Comparison of ENCODE assay signal across 25 cellular contexts in genomic region chr13:61795580-61795979, GRCh38.
A peak's percentile ranks its signal among the peaks of the same experiment; 100 is the strongest.
DNase-seq lines count a peak whose midpoint lies in the region; ATAC-seq and TF ChIP-seq lines count a peak whose summit lies in the region.
"Had no signal": no experiment of that assay in that cellular context is flagged by ENCODE, and none has a peak within 500 bp of the region (broad histone marks: within the 10 kb centered on the region; RNA-seq: fewer than 3 reads in every experiment).

No MANE protein-coding gene starts in this region.

- H3K36me3 ChIP-seq in mammary epithelial cell (ENCODE audit: insufficient read depth, low read length) (no peaks in the 10 kb centered on the region), body of pancreas (replicated peaks in 1 of 2; ENCODE audit: insufficient read depth in 1 of 2, low read depth in 2 of 2) (no peaks in the 10 kb centered on the region)
- H3K36me3 ChIP-seq: MG63 had no signal

- no peaks in the 10 kb centered on the region for H4K20me1 ChIP-seq in mammary epithelial cell (ENCODE audit: insufficient read depth, low read length)

- no peak for TF ChIP-seq POLR2A in body of pancreas (IDR thresholded peaks at IDR 0.05)

- dilution Hi-C loops in mammary epithelial cell (cut with HindIII; ENCODE audit: low sequenced_read_pairs): no loop called here

- H3K4me1 ChIP-seq in mammary epithelial cell (ENCODE audit: insufficient read depth, low read length) (no peaks in the 10 kb centered on the region), body of pancreas (no peaks in the 10 kb centered on the region)

- WGBS in mammary epithelial cell (ENCODE audit: low coverage, missing lambda C conversion rate): 62% methylated on average over 1 of the region's 1 CpG
- WGBS in body of pancreas, 2 donors: 30 to 33% methylated on average over 1 of the region's 1 CpG

- H3K27ac ChIP-seq in mammary epithelial cell (ENCODE audit: insufficient read depth, low read depth, low read length) (no peak overlapping the region), body of pancreas (no peak overlapping the region)
- H3K27ac ChIP-seq: PC-9 had no signal

- no peak overlapping the region for H3K27ac Mint-ChIP-seq in MCF 10A (ENCODE audit: low read depth, unreplicated experiment)
- H3K27ac Mint-ChIP-seq: B cell, GM23338, IgD-negative memory B cell had no signal

- H3K9ac ChIP-seq in mammary epithelial cell (ENCODE audit: insufficient read depth, low read length): no peak overlapping the region

- no peaks in the 10 kb centered on the region for H3K79me2 ChIP-seq in mammary epithelial cell (ENCODE audit: insufficient read depth, low read length)

- H3K9me3 ChIP-seq in mammary epithelial cell (replicated peaks; ENCODE audit: insufficient read depth, low read length): peaks cover 2% of the 10 kb centered on the region
- no peaks in the 10 kb centered on the region for H3K9me3 ChIP-seq in body of pancreas
- H3K9me3 ChIP-seq: MG63 had no signal

- in situ Hi-C loops in mammary epithelial cell (cut with MboI; ENCODE audit: low sequenced_read_pairs in 2 of 2): no loop called here

- peaks cover 13% of the 10 kb centered on the region for H3K9me3 Mint-ChIP-seq in MCF 10A (ENCODE audit: unreplicated experiment)
- H3K9me3 Mint-ChIP-seq: GM23338 had no signal

- H3K4me2 ChIP-seq in mammary epithelial cell (ENCODE audit: insufficient read depth, low read depth, low read length): no peak overlapping the region
- H3K4me2 ChIP-seq: GM23338, PC-9 had no signal

- H3K27me3 Mint-ChIP-seq in MCF 10A (ENCODE audit: insufficient read depth, unreplicated experiment): no peaks in the 10 kb centered on the region
- H3K27me3 Mint-ChIP-seq: B cell, IgD-negative memory B cell had no signal

- intact Hi-C loops in MCF 10A (cut with micrococcal nuclease) (no loop called here), mammary epithelial cell (cut with micrococcal nuclease) (no loop called here), body of pancreas (cut with DNase I) (no loop called here), sciatic nerve (cut with DNase I) (no loop called here)

- POLR2A ChIA-PET in MCF 10A (lab: Yijun Ruan, JAX): no interaction called here

- no peaks in the 10 kb centered on the region for H3K4me1 Mint-ChIP-seq in MCF 10A (ENCODE audit: insufficient read depth, unreplicated experiment)
- H3K4me1 Mint-ChIP-seq: B cell, GM23338, IgD-negative memory B cell had no signal

- H2AFZ ChIP-seq in mammary epithelial cell (ENCODE audit: low read depth, low read length): no peak overlapping the region
- H2AFZ ChIP-seq: GM23338, PC-9 had no signal

- no peak overlapping the region for H3K4me3 ChIP-seq in mammary epithelial cell (replicated peaks in 1 of 3; ENCODE audit: insufficient read depth in 1 of 3, low read depth in 2 of 3, low read length in 3 of 3)
- no peak overlapping the region for H3K4me3 ChIP-seq in body of pancreas
- H3K4me3 ChIP-seq: GM23338, MG63, PC-9 had no signal

- H3K27me3 ChIP-seq in mammary epithelial cell (ENCODE audit: insufficient read depth, low read length) (no peaks in the 10 kb centered on the region), body of pancreas (no peaks in the 10 kb centered on the region)
- H3K27me3 ChIP-seq: MG63 had no signal

- no peak overlapping the region for H3K4me3 Mint-ChIP-seq in MCF 10A (ENCODE audit: unreplicated experiment)
- H3K4me3 Mint-ChIP-seq: B cell, GM23338, IgD-negative memory B cell had no signal

- no peaks in the 10 kb centered on the region for H3K36me3 Mint-ChIP-seq in MCF 10A (ENCODE audit: insufficient read depth, unreplicated experiment)
- H3K36me3 Mint-ChIP-seq: IgD-negative memory B cell had no signal

- BruUV-seq in MCF 10A (replicated peaks; lab: Mats Ljungman, UMichigan): no TSS peak
- BruUV-seq in mammary epithelial cell (replicated peaks; lab: Mats Ljungman, UMichigan): no TSS peak

- peak; percentile 33 for DNase-seq in MCF 10A (ENCODE audit: unreplicated experiment)
- no peak for DNase-seq in mammary epithelial cell
- DNase-seq in body of pancreas: no peak
- DNase-seq in fibroblast of the conjunctiva (ENCODE audit: low read depth): peak; percentile 1
- no peak for DNase-seq in sciatic nerve (ENCODE audit: low spot score)
- no peak for DNase-seq in EL
- no peak for DNase-seq in NCI-H748 (lab: John Stamatoyannopoulos, UW; ENCODE audit: unreplicated experiment)
- DNase-seq: 8988T, COR-L47, DMS 273 treated with DMSO at 0.1 percent for 48 hours, DND-41, Karpas-422, MG63, NCI-H1092, NCI-H1436 treated with DMSO at 0.1 percent for 48 hours, NCI-H2029 treated with DMSO at 0.1 percent for 48 hours, NCI-H2171 treated with DMSO at 0.1 percent for 48 hours, NCI-H510A, NCI-H82, PC-9 had no signal

- peak; percentile 48 for ATAC-seq in body of pancreas
- ATAC-seq in sciatic nerve: peak; percentile 91
- no peak for ATAC-seq in GM19463 (IDR thresholded peaks at IDR 0.05; ENCODE audit: unreplicated experiment)
- ATAC-seq: GM23338, HCT116 had no signal

- CTCF ChIA-PET in MCF 10A (lab: Yijun Ruan, JAX): no interaction called here
- CTCF ChIA-PET in mammary epithelial cell (lab: Charles Lee; ENCODE audit: low non-redundant PET): no interaction called here

- TF ChIP-seq CTCF in MCF 10A (IDR thresholded peaks at IDR 0.05; ENCODE audit: unreplicated experiment): no peak
- no peak for TF ChIP-seq CTCF in mammary epithelial cell (conservative IDR thresholded peaks at IDR 0.05 in 1 of 2, IDR thresholded peaks at IDR 0.05 in 1 of 2; ENCODE audit: extremely low read depth in 1 of 2, insufficient read depth in 1 of 2, low read depth in 1 of 2, low read length in 2 of 2)
- TF ChIP-seq CTCF in body of pancreas (IDR thresholded peaks at IDR 0.05): no peak

Comparison
In these comparisons a context has a peak if more than half of its experiments do, and no peak if none do; other contexts are left out.
1. DNase-seq: peak in MCF 10A (single experiment) and fibroblast of the conjunctiva (single experiment); none in mammary epithelial cell (single experiment), body of pancreas (0 of 4), sciatic nerve (single experiment), EL (single experiment) and NCI-H748 (single experiment).